In genomic region chr1:234713440-234713839, GRCh38 we compare ENCODE assay signal across 33 cellular contexts.
"Had no signal": no experiment of that assay in that cellular context is flagged by ENCODE, and none has a peak within 500 bp of the region (broad histone marks: within the 10 kb centered on the region; RNA-seq: fewer than 3 reads in every experiment).

No MANE protein-coding gene starts in this region.

- H3K27ac ChIP-seq: adrenal gland, ascending aorta, cardiac muscle cell, epithelial cell of prostate, esophagus squamous epithelium, heart right ventricle, left ventricle myocardium inferior, pancreas, prostate gland, spleen, suprapubic skin, tibial artery had no signal

- DNase-seq: activated CD4-positive, alpha-beta memory T cell treated with anti-CD3 and anti-CD28 coated beads, Interleukin-2, amount 10 ng/mL, durations not matched to agents 7 days and 5 days; activated CD4-positive, alpha-beta T cell treated with anti-CD3 and anti-CD28 coated beads for 1 hour; activated CD4-positive, alpha-beta T cell treated with anti-CD3 and anti-CD28 coated beads, Interleukin-2, amount 10 ng/mL, durations not matched to agents 7 days and 5 days; activated naive CD4-positive, alpha-beta T cell; activated T-cell treated with anti-CD3 and anti-CD28 coated beads, Interleukin-2, amount 50 U/mL, for 48 hours; adrenal gland; cerebellar nuclear complex; colonic mucosa; effector CD8-positive, alpha-beta T cell; esophagus squamous epithelium; foreskin melanocyte; heart right ventricle; kidney glomerular epithelial cell; left ventricle myocardium inferior; midbrain; naive thymus-derived CD8-positive, alpha-beta T cell; nucleus accumbens; spleen; stimulated activated naive CD4-positive, alpha-beta T cell; SW 1271; T1000; tibial artery had no signal

- H3K27me3 Mint-ChIP-seq: activated CD4-positive, alpha-beta memory T cell treated with anti-CD3 and anti-CD28 coated beads, Interleukin-2, amount 10 ng/mL, durations not matched to agents 7 days and 5 days; activated CD4-positive, alpha-beta T cell treated with anti-CD3 and anti-CD28 coated beads, Interleukin-2, amount 10 ng/mL, durations not matched to agents 7 days and 5 days; naive thymus-derived CD8-positive, alpha-beta T cell had no signal

- H3K4me3 Mint-ChIP-seq: activated CD4-positive, alpha-beta memory T cell treated with anti-CD3 and anti-CD28 coated beads, Interleukin-2, amount 10 ng/mL, durations not matched to agents 7 days and 5 days; activated CD4-positive, alpha-beta T cell treated with anti-CD3 and anti-CD28 coated beads, Interleukin-2, amount 10 ng/mL, durations not matched to agents 7 days and 5 days; brain; naive thymus-derived CD8-positive, alpha-beta T cell; neural crest cell; T-helper 1 cell treated with Interleukin-12 subunit alpha and Interleukin-12 subunit beta and Interleukin-4 antibody, amounts not matched to agents 30 μg/mL and 1 μg/mL, for 36 hours had no signal

- H3K9me3 Mint-ChIP-seq: activated CD4-positive, alpha-beta memory T cell treated with anti-CD3 and anti-CD28 coated beads, Interleukin-2, amount 10 ng/mL, durations not matched to agents 7 days and 5 days; activated T-helper 2 cell treated with anti-CD3 and anti-CD28 coated beads, Interferon-gamma antibody, Interleukin-2, Interleukin-4, amounts not matched to agents 10 μg/mL and 5 μg/mL and 100 μg/mL, durations not matched to agents 14 hours and 24 hours and 36 hours; naive thymus-derived CD8-positive, alpha-beta T cell; neural crest cell had no signal

- H3K9me3 ChIP-seq: adrenal gland, ascending aorta, colonic mucosa, esophagus squamous epithelium, heart right ventricle, left ventricle myocardium inferior, pancreas, prostate gland, spleen, suprapubic skin, tibial artery had no signal

- H3K27ac Mint-ChIP-seq: activated CD4-positive, alpha-beta memory T cell treated with anti-CD3 and anti-CD28 coated beads, Interleukin-2, amount 10 ng/mL, durations not matched to agents 7 days and 5 days; activated T-helper 2 cell treated with anti-CD3 and anti-CD28 coated beads, Interferon-gamma antibody, Interleukin-2, Interleukin-4, amounts not matched to agents 10 μg/mL and 5 μg/mL and 100 μg/mL, durations not matched to agents 14 hours and 24 hours and 36 hours; T-helper 1 cell treated with Interleukin-12 subunit alpha and Interleukin-12 subunit beta and Interleukin-4 antibody, amounts not matched to agents 30 μg/mL and 1 μg/mL, for 36 hours had no signal

- H3K36me3 ChIP-seq: adrenal gland, ascending aorta, cardiac muscle cell, colonic mucosa, esophagus squamous epithelium, heart right ventricle, left ventricle myocardium inferior, pancreas, prostate gland, spleen, suprapubic skin, tibial artery had no signal

- ATAC-seq: activated naive CD4-positive, alpha-beta T cell treated with anti-CD3 and anti-CD28 coated beads, Interleukin-2, amount 50 U/mL, for 72 hours; heart right ventricle; naive thymus-derived CD8-positive, alpha-beta T cell; pancreas had no signal

- H3K27me3 ChIP-seq: adrenal gland, ascending aorta, cardiac muscle cell, colonic mucosa, esophagus squamous epithelium, heart right ventricle, pancreas, spleen, suprapubic skin, tibial artery had no signal

- H3K36me3 Mint-ChIP-seq: activated naive CD4-positive, alpha-beta T cell treated with anti-CD3 and anti-CD28 coated beads, Interleukin-2, amount 50 U/mL, for 72 hours; brain; naive thymus-derived CD8-positive, alpha-beta T cell had no signal

- H3K4me3 ChIP-seq: adrenal gland, ascending aorta, cardiac muscle cell, colonic mucosa, esophagus squamous epithelium, heart right ventricle, left ventricle myocardium inferior, pancreas, prostate gland, spleen, suprapubic skin, tibial artery had no signal
